Comparison of ENCODE assay signal across 1 cellular context in the genomic region with DNA sequence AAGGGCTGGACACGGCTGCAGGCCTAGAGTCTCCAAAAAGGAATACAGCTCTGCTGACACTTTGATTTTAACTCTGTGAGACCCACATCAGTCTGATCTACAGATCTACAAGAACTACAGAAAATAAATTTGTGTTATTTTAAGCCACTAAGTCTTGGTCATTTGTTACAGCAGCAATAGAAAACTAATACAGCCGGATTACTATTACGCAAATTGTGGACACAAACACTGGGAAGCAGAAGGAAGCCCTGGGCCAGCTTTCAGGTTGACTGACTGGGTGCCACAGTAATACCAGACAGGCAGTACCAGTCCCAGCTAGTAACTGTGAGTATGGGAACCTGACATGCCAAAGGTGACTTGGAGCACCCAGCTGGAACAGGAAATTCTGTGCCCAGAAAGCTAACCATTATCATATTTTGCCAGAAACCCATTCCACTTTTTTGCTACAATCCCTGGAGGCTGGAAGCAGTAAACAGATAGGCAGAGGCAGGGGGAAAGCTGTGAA.
TF ChIP-seq lines count a peak whose summit lies in the region.

No MANE protein-coding gene starts in this region.

TF ChIP-seq in K562, 482 proteins besides CTCF, POLR2A, EP300 and RAD21:
- TF ChIP-seq ZNF12 (CRISPR knock-in tag; IDR thresholded peaks at IDR 0.05) (peak; percentile 79), EHMT2 (IDR thresholded peaks at IDR 0.05) (no peak)
